Comparison of ENCODE assay signal across 1 cellular context in the genomic region with DNA sequence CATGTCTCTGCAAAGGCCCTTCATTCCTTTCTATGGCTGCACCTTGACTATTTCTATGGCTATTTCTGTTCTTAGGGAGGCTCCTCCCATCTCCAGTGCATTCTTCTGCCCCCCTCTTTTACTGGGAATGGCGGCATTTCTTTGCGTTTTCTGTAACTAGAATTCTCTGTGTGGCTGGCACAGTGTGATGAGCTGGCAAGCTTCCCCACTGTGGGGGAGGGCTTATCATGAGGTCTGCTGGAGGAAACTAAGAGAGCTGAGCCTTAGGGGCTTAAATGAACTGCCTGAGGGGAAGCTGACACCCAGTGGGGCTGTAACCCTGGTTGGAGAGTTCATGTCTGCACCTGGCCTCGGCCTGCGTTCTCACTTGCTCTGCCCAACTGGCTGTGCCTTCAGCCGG.
TF ChIP-seq lines count a peak whose summit lies in the region.

No MANE protein-coding gene starts in this region.

TF ChIP-seq in IMR-90, 13 proteins besides CTCF, POLR2A, EP300 and RAD21:
- TF ChIP-seq RCOR1 (IDR thresholded peaks at IDR 0.05; ENCODE audit: insufficient replicate concordance, low read length) (no peak), FOS (IDR thresholded peaks at IDR 0.05; ENCODE audit: low read depth, low read length) (no peak), MXI1 (IDR thresholded peaks at IDR 0.05; ENCODE audit: borderline replicate concordance, low read depth, low read length) (no peak), CHD1 (IDR thresholded peaks at IDR 0.05; ENCODE audit: low read depth, low read length) (no peak), NFE2L2 (IDR thresholded peaks at IDR 0.05; ENCODE audit: low read depth, low read length) (no peak), RFX5 (IDR thresholded peaks at IDR 0.05; ENCODE audit: low read depth, low read length) (no peak), MAZ (IDR thresholded peaks at IDR 0.05; ENCODE audit: borderline replicate concordance, low read depth, low read length) (no peak), MAFK (IDR thresholded peaks at IDR 0.05; ENCODE audit: low read depth, low read length) (no peak), SMC3 (IDR thresholded peaks at IDR 0.05; ENCODE audit: low read depth, low read length) (no peak), BHLHE40 (IDR thresholded peaks at IDR 0.05; ENCODE audit: low read depth, low read length) (no peak), CEBPB (IDR thresholded peaks at IDR 0.05; ENCODE audit: low read depth, low read length) (no peak)
- TF ChIP-seq, protein P1, sequence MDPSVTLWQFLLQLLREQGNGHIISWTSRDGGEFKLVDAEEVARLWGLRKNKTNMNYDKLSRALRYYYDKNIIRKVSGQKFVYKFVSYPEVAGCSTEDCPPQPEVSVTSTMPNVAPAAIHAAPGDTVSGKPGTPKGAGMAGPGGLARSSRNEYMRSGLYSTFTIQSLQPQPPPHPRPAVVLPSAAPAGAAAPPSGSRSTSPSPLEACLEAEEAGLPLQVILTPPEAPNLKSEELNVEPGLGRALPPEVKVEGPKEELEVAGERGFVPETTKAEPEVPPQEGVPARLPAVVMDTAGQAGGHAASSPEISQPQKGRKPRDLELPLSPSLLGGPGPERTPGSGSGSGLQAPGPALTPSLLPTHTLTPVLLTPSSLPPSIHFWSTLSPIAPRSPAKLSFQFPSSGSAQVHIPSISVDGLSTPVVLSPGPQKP (IDR thresholded peaks at IDR 0.05; ENCODE audit: borderline replicate concordance, low read depth, low read length), result no peak
- TF ChIP-seq, protein P2, sequence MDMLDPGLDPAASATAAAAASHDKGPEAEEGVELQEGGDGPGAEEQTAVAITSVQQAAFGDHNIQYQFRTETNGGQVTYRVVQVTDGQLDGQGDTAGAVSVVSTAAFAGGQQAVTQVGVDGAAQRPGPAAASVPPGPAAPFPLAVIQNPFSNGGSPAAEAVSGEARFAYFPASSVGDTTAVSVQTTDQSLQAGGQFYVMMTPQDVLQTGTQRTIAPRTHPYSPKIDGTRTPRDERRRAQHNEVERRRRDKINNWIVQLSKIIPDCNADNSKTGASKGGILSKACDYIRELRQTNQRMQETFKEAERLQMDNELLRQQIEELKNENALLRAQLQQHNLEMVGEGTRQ (IDR thresholded peaks at IDR 0.05; ENCODE audit: low read depth, low read length), result no peak
